8 cellular contexts compared by ENCODE assay signal in genomic region chr13:34941436-34941834, GRCh38. TPM values are rescaled to one million over a fixed set of nuclear protein-coding genes. Genes with fewer than 3 reads are reported as not detected.
A peak's percentile ranks its signal among the peaks of the same experiment; 100 is the strongest.
DNase-seq lines count a peak whose midpoint lies in the region; ATAC-seq and TF ChIP-seq lines count a peak whose summit lies in the region.

No MANE protein-coding gene starts in this region.

- no peak overlapping the region for H3K9ac ChIP-seq in skeletal muscle satellite cell (ENCODE audit: low read depth, low read length)

- no peak for TF ChIP-seq CTCF in left ventricle myocardium inferior (IDR thresholded peaks at IDR 0.05; ENCODE audit: borderline replicate concordance)

- H3K27me3 ChIP-seq in H7 (ENCODE audit: control insufficient read depth, insufficient read depth, low read length) (no peaks in the 10 kb centered on the region; the same call in 1 of the 2 replicates), left ventricle myocardium inferior (ENCODE audit: low read depth) (no peaks in the 10 kb centered on the region), skeletal muscle satellite cell (ENCODE audit: control insufficient read depth, insufficient read depth, low read length) (peaks cover 51% of the 10 kb centered on the region)

- CTCF ChIA-PET in activated CD4-positive, alpha-beta memory T cell treated with anti-CD3 and anti-CD28 coated beads for 36 hours (lab: Charles Lee), result no interaction called here

- H3K9me3 ChIP-seq in left ventricle myocardium inferior (replicated peaks), result no peaks in the 10 kb centered on the region
- H3K9me3 ChIP-seq in skeletal muscle satellite cell (replicated peaks; ENCODE audit: low read length), result no peaks in the 10 kb centered on the region

- DNase-seq in H7, result no peak
- no peak for DNase-seq in activated CD4-positive, alpha-beta memory T cell treated with anti-CD3 and anti-CD28 coated beads for 36 hours
- no peak for DNase-seq in left ventricle myocardium inferior
- DNase-seq in NCI-H146 (lab: John Stamatoyannopoulos, UW), result no peak
- no peak for DNase-seq in pons (ENCODE audit: low spot score)
- DNase-seq in mucosa of gallbladder (ENCODE audit: low spot score), result no peak
- no peak for DNase-seq in left lobe of liver (ENCODE audit: low spot score)

- intact Hi-C loops in activated CD4-positive, alpha-beta memory T cell treated with anti-CD3 and anti-CD28 coated beads for 36 hours (cut with micrococcal nuclease), result loop anchor here (5.0 to 10.0 kb wide), 2 partner anchors 533 to 784 kb away; partner anchors contain the start of gene MAB21L1
- intact Hi-C loops in left ventricle myocardium inferior (cut with micrococcal nuclease), result no loop called here

- H3K4me2 ChIP-seq in skeletal muscle satellite cell (ENCODE audit: low read length), result peak overlapping the region; percentile 86

- peak overlapping the region; percentile 78 for H3K4me3 ChIP-seq in H7 (ENCODE audit: insufficient read depth, low read depth, low read length)
- H3K4me3 ChIP-seq in left ventricle myocardium inferior, result peak overlapping the region; percentile 94
- H3K4me3 ChIP-seq in skeletal muscle satellite cell (ENCODE audit: low read length), result peak overlapping the region; percentile 94

- no peak overlapping the region for H3K27ac Mint-ChIP-seq in activated CD4-positive, alpha-beta memory T cell treated with anti-CD3 and anti-CD28 coated beads for 36 hours

- peaks cover 32% of the 10 kb centered on the region for H3K27me3 Mint-ChIP-seq in activated CD4-positive, alpha-beta memory T cell treated with anti-CD3 and anti-CD28 coated beads for 36 hours

- ATAC-seq in left lobe of liver, result no peak

- peak overlapping the region; percentile 79 for H3K4me3 Mint-ChIP-seq in activated CD4-positive, alpha-beta memory T cell treated with anti-CD3 and anti-CD28 coated beads for 36 hours

- H3K27ac ChIP-seq in left ventricle myocardium inferior (replicated peaks), result peak overlapping the region; percentile 84

- peaks cover 16% of the 10 kb centered on the region for H3K4me1 Mint-ChIP-seq in activated CD4-positive, alpha-beta memory T cell treated with anti-CD3 and anti-CD28 coated beads for 36 hours (ENCODE audit: low read depth)

- POLR2A ChIA-PET in activated CD4-positive, alpha-beta memory T cell treated with anti-CD3 and anti-CD28 coated beads for 36 hours (lab: Charles Lee), result no interaction called here

- H3K36me3 Mint-ChIP-seq in activated CD4-positive, alpha-beta memory T cell treated with anti-CD3 and anti-CD28 coated beads for 36 hours, result no peaks in the 10 kb centered on the region

- H3K9me3 Mint-ChIP-seq in activated CD4-positive, alpha-beta memory T cell treated with anti-CD3 and anti-CD28 coated beads for 36 hours, result no peaks in the 10 kb centered on the region

- H3K36me3 ChIP-seq in H7 (replicated peaks; ENCODE audit: control insufficient read depth, insufficient read depth, low read length) (no peaks in the 10 kb centered on the region), left ventricle myocardium inferior (no peaks in the 10 kb centered on the region), skeletal muscle satellite cell (ENCODE audit: insufficient read depth, low read length) (no peaks in the 10 kb centered on the region)

- peaks cover 50% of the 10 kb centered on the region for H3K4me1 ChIP-seq in left ventricle myocardium inferior
- H3K4me1 ChIP-seq in skeletal muscle satellite cell (ENCODE audit: control insufficient read depth, insufficient read depth, low read length), result peaks cover 12% of the 10 kb centered on the region

RNA-seq across cellular contexts. Expression of gene NBEA, which starts 0.6 kb away (rescaled TPM):
- 11.8 and 16.1 TPM in 2 replicates for total RNA-seq in H7 (2014; rRNA removed; shearing (Covaris generic))
- under 1 TPM; 0.26 to 0.29 TPM for total RNA-seq in activated CD4-positive, alpha-beta memory T cell treated with anti-CD3 and anti-CD28 coated beads for 36 hours
- 21.0 TPM for total RNA-seq in left ventricle myocardium inferior
- total RNA-seq in skeletal muscle satellite cell (2012; rRNA removed), result 1.3 and 1.5 TPM in 2 replicates
- 15.0 TPM for total RNA-seq in mucosa of gallbladder
- total RNA-seq in left lobe of liver, result 0.40 TPM
